In genomic region chr11:110295487-110296225, GRCh38 we compare ENCODE assay signal across 8 cellular contexts. TPM values are rescaled to one million over a fixed set of nuclear protein-coding genes. Genes with fewer than 3 reads are reported as not detected.
DNase-seq lines count a peak whose midpoint lies in the region; ATAC-seq and TF ChIP-seq lines count a peak whose summit lies in the region.

No MANE protein-coding gene starts in this region.

- peaks cover 62% of the 10 kb centered on the region for H3K4me1 Mint-ChIP-seq in activated T-helper 1 cell treated with anti-CD3 and anti-CD28 coated beads, Interleukin-12 subunit alpha, Interleukin-12 subunit beta, Interleukin-2, Interleukin-4 antibody, amounts not matched to agents 30 ng/mL and 10 ng/mL and 1 ng/mL, durations not matched to agents 14 hours and 24 hours and 36 hours (ENCODE audit: low read depth)
- H3K4me1 Mint-ChIP-seq in nephron, result peaks cover 36% of the 10 kb centered on the region

- DNase-seq in AG09309 (ENCODE audit: low read depth) (no peak), NOMO-1 treated with DMSO at 0.1 percent for 48 hours (lab: John Stamatoyannopoulos, UW; ENCODE audit: unreplicated experiment) (peak; percentile 59), fibroblast of the aortic adventitia (ENCODE audit: low read depth) (peak; percentile 38), suprapubic skin (ENCODE audit: low spot score in 2 of 2) (peak; percentile 72 to 84)
- DNase-seq in activated T-helper 1 cell treated with anti-CD3 and anti-CD28 coated beads, Interleukin-12 subunit alpha, Interleukin-12 subunit beta, Interleukin-2, Interleukin-4 antibody, amounts not matched to agents 30 ng/mL and 10 ng/mL and 1 ng/mL, durations not matched to agents 14 hours and 24 hours and 36 hours (ENCODE audit: low spot score), result peak; percentile 46

- no peak for TF ChIP-seq EP300 in suprapubic skin (IDR thresholded peaks at IDR 0.05)

- H3K9me3 Mint-ChIP-seq in activated T-helper 1 cell treated with anti-CD3 and anti-CD28 coated beads, Interleukin-12 subunit alpha, Interleukin-12 subunit beta, Interleukin-2, Interleukin-4 antibody, amounts not matched to agents 30 ng/mL and 10 ng/mL and 1 ng/mL, durations not matched to agents 14 hours and 24 hours and 36 hours, result peaks cover 3% of the 10 kb centered on the region
- H3K9me3 Mint-ChIP-seq in nephron, result no peaks in the 10 kb centered on the region

- peaks cover 32% of the 10 kb centered on the region for H3K4me1 ChIP-seq in suprapubic skin

- H3K4me3 Mint-ChIP-seq in activated T-helper 1 cell treated with anti-CD3 and anti-CD28 coated beads, Interleukin-12 subunit alpha, Interleukin-12 subunit beta, Interleukin-2, Interleukin-4 antibody, amounts not matched to agents 30 ng/mL and 10 ng/mL and 1 ng/mL, durations not matched to agents 14 hours and 24 hours and 36 hours, result peak overlapping the region; percentile 86
- peak overlapping the region; percentile 90 to 97 (median 94) for H3K4me3 Mint-ChIP-seq in nephron

- H3K27ac Mint-ChIP-seq in activated T-helper 1 cell treated with anti-CD3 and anti-CD28 coated beads, Interleukin-12 subunit alpha, Interleukin-12 subunit beta, Interleukin-2, Interleukin-4 antibody, amounts not matched to agents 30 ng/mL and 10 ng/mL and 1 ng/mL, durations not matched to agents 14 hours and 24 hours and 36 hours, result peak overlapping the region; percentile 64
- peak overlapping the region; percentile 88 to 93 (median 91) for H3K27ac Mint-ChIP-seq in nephron

- peak; percentile 60 for ATAC-seq in GM19023 (IDR thresholded peaks at IDR 0.05; ENCODE audit: unreplicated experiment)
- peak; percentile 61 for ATAC-seq in HG03139 (IDR thresholded peaks at IDR 0.05; ENCODE audit: unreplicated experiment)

- H3K27me3 ChIP-seq in suprapubic skin, result no peaks in the 10 kb centered on the region

- intact Hi-C loops in activated T-helper 1 cell treated with anti-CD3 and anti-CD28 coated beads, Interleukin-12 subunit alpha, Interleukin-12 subunit beta, Interleukin-2, Interleukin-4 antibody, amounts not matched to agents 30 ng/mL and 10 ng/mL and 1 ng/mL, durations not matched to agents 14 hours and 24 hours and 36 hours (cut with micrococcal nuclease), result loop anchor here (1.0 to 2.0 kb wide), 6 partner anchors 8 to 95 kb away; no protein-coding TSS in a partner anchor

- no peak for TF ChIP-seq POLR2A in suprapubic skin (IDR thresholded peaks at IDR 0.05)

- WGBS in suprapubic skin, result under 1% methylated on average over 25 of the region's 39 CpGs

- H3K27me3 Mint-ChIP-seq in activated T-helper 1 cell treated with anti-CD3 and anti-CD28 coated beads, Interleukin-12 subunit alpha, Interleukin-12 subunit beta, Interleukin-2, Interleukin-4 antibody, amounts not matched to agents 30 ng/mL and 10 ng/mL and 1 ng/mL, durations not matched to agents 14 hours and 24 hours and 36 hours (ENCODE audit: insufficient read depth), result no peaks in the 10 kb centered on the region
- no peaks in the 10 kb centered on the region for H3K27me3 Mint-ChIP-seq in nephron (ENCODE audit: low read depth)

- no peaks in the 10 kb centered on the region for H3K36me3 ChIP-seq in suprapubic skin

- H3K9me3 ChIP-seq in suprapubic skin, result no peaks in the 10 kb centered on the region

- peak overlapping the region; percentile 95 for H3K27ac ChIP-seq in suprapubic skin

- H3K36me3 Mint-ChIP-seq in activated T-helper 1 cell treated with anti-CD3 and anti-CD28 coated beads, Interleukin-12 subunit alpha, Interleukin-12 subunit beta, Interleukin-2, Interleukin-4 antibody, amounts not matched to agents 30 ng/mL and 10 ng/mL and 1 ng/mL, durations not matched to agents 14 hours and 24 hours and 36 hours (ENCODE audit: low read depth), result peaks cover 17% of the 10 kb centered on the region
- peaks cover 6% of the 10 kb centered on the region for H3K36me3 Mint-ChIP-seq in nephron (ENCODE audit: low read depth)

- TF ChIP-seq CTCF in AG09309 (IDR thresholded peaks at IDR 0.05; ENCODE audit: control insufficient read depth, insufficient read depth, low read depth, low read length, missing control alignments) (no peak), fibroblast of the aortic adventitia (IDR thresholded peaks at IDR 0.05; ENCODE audit: insufficient read depth, low read length) (no peak), nephron (IDR thresholded peaks at IDR 0.05; ENCODE audit: unreplicated experiment in 3 of 3) (no peak), suprapubic skin (IDR thresholded peaks at IDR 0.05) (no peak)

- peak overlapping the region; percentile 75 for H3K4me3 ChIP-seq in AG09309 (ENCODE audit: control insufficient read depth, low read depth, low read length)
- peak overlapping the region; percentile 82 for H3K4me3 ChIP-seq in fibroblast of the aortic adventitia (ENCODE audit: low read depth, low read length)
- H3K4me3 ChIP-seq in suprapubic skin, result peak overlapping the region; percentile 81

RNA-seq across cellular contexts. Expression of gene RDX, which starts 0.8 kb away (rescaled TPM):
- total RNA-seq in activated T-helper 1 cell treated with anti-CD3 and anti-CD28 coated beads, Interleukin-12 subunit alpha, Interleukin-12 subunit beta, Interleukin-2, Interleukin-4 antibody, amounts not matched to agents 30 ng/mL and 10 ng/mL and 1 ng/mL, durations not matched to agents 14 hours and 24 hours and 36 hours, result 94.6 and 98.9 TPM in 2 replicates
- total RNA-seq in fibroblast of the aortic adventitia (ENCODE audit: low replicate concordance), result 108 and 307 TPM in 2 replicates
- total RNA-seq in suprapubic skin, result 10 to 100 TPM; 24.8 to 46.4 (median 38.3) TPM
